In genomic region chr3:112004187-112004586, GRCh38 we compare ENCODE assay signal across 1 cellular context.
TF ChIP-seq lines count a peak whose summit lies in the region.

No MANE protein-coding gene starts in this region.

TF ChIP-seq in neural cell, 6 proteins besides CTCF, POLR2A, EP300 and RAD21 (continued from another document):
- TF ChIP-seq, protein P1, sequence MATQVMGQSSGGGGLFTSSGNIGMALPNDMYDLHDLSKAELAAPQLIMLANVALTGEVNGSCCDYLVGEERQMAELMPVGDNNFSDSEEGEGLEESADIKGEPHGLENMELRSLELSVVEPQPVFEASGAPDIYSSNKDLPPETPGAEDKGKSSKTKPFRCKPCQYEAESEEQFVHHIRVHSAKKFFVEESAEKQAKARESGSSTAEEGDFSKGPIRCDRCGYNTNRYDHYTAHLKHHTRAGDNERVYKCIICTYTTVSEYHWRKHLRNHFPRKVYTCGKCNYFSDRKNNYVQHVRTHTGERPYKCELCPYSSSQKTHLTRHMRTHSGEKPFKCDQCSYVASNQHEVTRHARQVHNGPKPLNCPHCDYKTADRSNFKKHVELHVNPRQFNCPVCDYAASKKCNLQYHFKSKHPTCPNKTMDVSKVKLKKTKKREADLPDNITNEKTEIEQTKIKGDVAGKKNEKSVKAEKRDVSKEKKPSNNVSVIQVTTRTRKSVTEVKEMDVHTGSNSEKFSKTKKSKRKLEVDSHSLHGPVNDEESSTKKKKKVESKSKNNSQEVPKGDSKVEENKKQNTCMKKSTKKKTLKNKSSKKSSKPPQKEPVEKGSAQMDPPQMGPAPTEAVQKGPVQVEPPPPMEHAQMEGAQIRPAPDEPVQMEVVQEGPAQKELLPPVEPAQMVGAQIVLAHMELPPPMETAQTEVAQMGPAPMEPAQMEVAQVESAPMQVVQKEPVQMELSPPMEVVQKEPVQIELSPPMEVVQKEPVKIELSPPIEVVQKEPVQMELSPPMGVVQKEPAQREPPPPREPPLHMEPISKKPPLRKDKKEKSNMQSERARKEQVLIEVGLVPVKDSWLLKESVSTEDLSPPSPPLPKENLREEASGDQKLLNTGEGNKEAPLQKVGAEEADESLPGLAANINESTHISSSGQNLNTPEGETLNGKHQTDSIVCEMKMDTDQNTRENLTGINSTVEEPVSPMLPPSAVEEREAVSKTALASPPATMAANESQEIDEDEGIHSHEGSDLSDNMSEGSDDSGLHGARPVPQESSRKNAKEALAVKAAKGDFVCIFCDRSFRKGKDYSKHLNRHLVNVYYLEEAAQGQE (IDR thresholded peaks at IDR 0.05; ENCODE audit: borderline replicate concordance), result no peak
